ENCODE assay signal across 1 cellular context in the genomic region with DNA sequence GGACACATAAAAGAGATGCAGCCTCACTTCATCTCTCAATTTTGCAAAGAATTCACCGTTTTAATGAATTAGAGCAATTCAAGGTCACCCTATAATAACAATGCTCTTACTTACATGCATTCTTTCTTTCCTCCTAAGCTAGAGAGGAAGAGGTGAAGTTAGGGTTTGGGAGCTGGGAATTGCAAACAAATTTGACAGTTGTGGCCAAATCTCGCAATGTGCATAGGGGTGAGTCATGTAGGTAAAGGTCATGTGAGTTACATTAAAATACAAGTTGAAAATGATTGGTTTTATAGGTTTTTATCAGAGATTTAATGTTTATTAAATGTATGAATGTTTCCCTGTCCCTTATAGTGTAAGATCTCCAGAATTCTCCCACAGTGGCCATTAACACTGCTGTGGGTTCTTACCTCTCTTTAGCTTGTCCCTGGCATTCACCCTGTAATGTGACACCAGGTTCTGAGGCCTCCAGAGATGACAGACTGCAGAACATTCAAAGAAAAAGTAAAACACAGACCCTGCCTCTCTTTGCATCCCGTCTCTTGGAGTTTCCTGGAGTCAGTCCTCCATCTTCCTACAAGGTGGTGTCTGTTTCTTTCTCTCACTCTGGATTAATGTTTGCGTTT.
TF ChIP-seq lines count a peak whose summit lies in the region.

No MANE protein-coding gene starts in this region.

TF ChIP-seq in HEK293, 187 proteins besides CTCF, POLR2A, EP300 and RAD21 (continued from another document):
- TF ChIP-seq, protein P1, sequence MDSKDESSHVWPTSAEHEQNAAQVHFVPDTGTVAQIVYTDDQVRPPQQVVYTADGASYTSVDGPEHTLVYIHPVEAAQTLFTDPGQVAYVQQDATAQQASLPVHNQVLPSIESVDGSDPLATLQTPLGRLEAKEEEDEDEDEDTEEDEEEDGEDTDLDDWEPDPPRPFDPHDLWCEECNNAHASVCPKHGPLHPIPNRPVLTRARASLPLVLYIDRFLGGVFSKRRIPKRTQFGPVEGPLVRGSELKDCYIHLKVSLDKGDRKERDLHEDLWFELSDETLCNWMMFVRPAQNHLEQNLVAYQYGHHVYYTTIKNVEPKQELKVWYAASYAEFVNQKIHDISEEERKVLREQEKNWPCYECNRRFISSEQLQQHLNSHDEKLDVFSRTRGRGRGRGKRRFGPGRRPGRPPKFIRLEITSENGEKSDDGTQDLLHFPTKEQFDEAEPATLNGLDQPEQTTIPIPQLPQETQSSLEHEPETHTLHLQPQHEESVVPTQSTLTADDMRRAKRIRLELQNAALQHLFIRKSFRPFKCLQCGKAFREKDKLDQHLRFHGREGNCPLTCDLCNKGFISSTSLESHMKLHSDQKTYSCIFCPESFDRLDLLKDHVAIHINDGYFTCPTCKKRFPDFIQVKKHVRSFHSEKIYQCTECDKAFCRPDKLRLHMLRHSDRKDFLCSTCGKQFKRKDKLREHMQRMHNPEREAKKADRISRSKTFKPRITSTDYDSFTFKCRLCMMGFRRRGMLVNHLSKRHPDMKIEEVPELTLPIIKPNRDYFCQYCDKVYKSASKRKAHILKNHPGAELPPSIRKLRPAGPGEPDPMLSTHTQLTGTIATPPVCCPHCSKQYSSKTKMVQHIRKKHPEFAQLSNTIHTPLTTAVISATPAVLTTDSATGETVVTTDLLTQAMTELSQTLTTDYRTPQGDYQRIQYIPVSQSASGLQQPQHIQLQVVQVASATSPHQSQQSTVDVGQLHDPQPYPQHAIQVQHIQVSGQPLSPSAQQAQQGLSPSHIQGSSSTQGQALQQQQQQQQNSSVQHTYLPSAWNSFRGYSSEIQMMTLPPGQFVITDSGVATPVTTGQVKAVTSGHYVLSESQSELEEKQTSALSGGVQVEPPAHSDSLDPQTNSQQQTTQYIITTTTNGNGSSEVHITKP (tag by site-specific recombination; IDR thresholded peaks at IDR 0.05): peak; percentile 71
- TF ChIP-seq ZNF623 (tag by site-specific recombination; IDR thresholded peaks at IDR 0.05): no peak
- TF ChIP-seq, protein P2, sequence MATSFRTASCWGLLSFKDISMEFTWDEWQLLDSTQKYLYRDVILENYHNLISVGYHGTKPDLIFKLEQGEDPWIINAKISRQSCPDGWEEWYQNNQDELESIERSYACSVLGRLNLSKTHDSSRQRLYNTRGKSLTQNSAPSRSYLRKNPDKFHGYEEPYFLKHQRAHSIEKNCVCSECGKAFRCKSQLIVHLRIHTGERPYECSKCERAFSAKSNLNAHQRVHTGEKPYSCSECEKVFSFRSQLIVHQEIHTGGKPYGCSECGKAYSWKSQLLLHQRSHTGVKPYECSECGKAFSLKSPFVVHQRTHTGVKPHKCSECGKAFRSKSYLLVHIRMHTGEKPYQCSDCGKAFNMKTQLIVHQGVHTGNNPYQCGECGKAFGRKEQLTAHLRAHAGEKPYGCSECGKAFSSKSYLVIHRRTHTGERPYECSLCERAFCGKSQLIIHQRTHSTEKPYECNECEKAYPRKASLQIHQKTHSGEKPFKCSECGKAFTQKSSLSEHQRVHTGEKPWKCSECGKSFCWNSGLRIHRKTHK (tag by site-specific recombination; IDR thresholded peaks at IDR 0.05): no peak
